1 cellular context compared by ENCODE assay signal in genomic region chr1:156153362-156153761, GRCh38.
TF ChIP-seq lines count a peak whose summit lies in the region.

SEMA4A (plus strand) TSS chr1:156153585; CDS start chr1:156154579, 994 bp downstream.

TF ChIP-seq in GM23338, 12 proteins besides CTCF, POLR2A, EP300 and RAD21 (continued from another document):
- TF ChIP-seq REST (IDR thresholded peaks at IDR 0.05; ENCODE audit: unreplicated experiment) (no peak), NANOG (IDR thresholded peaks at IDR 0.05; ENCODE audit: borderline replicate concordance) (no peak)
